Comparison of ENCODE assay signal across 1 cellular context in the genomic region with DNA sequence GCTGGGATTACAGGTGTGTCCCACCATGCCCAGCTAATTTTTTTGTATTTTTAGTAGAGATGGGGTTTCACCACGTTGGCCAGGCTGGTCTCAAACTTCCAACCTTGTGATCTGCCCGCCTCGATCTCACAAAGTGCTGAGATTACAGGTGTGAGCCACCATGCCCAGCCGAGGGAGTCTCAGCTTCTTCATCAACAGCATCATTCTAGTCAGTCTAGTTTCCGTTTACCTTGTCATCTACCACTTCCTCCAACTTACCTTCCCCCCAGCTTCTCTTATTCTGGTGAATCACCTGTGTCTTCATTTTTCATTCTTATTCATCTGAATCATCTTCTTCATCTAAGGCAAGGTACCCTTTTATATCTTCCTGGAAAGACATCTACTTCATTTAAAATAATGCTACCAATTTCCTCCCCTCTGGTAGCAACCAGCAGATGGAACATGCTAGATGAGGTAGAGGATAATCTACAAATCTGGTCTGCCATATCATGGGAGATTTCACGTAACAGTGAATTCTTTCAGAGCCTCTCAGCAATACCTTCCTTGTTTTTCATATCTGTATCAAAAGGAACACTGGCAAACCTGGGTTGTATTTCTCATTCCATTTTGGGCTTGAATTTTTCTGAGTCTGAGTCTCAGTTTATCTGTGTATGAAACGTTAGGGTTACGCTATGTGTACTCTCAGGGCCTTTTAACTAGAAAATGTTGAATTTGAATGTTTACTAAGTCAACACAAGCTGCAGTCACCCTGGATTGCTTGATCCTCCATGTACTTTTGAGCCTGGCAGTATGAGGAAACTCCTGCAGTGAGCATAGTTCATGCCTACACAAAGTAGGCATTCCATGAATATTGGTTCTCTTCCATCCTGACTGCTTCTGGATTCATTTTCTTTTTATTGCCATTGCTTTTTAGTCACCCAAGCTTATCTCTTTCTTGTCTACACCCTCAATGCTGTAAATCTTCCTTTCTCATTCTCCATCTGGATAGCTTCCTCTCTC.
A peak's percentile ranks its signal among the peaks of the same experiment; 100 is the strongest.
TF ChIP-seq lines count a peak whose summit lies in the region.

No MANE protein-coding gene starts in this region.

TF ChIP-seq in HepG2, 621 proteins besides CTCF, POLR2A, EP300 and RAD21 (continued from another document):
- TF ChIP-seq ETV5 (CRISPR knock-in tag; IDR thresholded peaks at IDR 0.05; ENCODE audit: borderline replicate concordance), result peak; percentile 77; the same call in 1 of the 2 replicates
- no peak for TF ChIP-seq GTF2F1 (IDR thresholded peaks at IDR 0.05; ENCODE audit: low read length)
- peak; percentile 52; the same call in 1 of the 2 replicates for TF ChIP-seq ZNF792 (CRISPR knock-in tag; IDR thresholded peaks at IDR 0.05)
- no peak for TF ChIP-seq CBFB (CRISPR knock-in tag; IDR thresholded peaks at IDR 0.05)
- TF ChIP-seq, protein P1, sequence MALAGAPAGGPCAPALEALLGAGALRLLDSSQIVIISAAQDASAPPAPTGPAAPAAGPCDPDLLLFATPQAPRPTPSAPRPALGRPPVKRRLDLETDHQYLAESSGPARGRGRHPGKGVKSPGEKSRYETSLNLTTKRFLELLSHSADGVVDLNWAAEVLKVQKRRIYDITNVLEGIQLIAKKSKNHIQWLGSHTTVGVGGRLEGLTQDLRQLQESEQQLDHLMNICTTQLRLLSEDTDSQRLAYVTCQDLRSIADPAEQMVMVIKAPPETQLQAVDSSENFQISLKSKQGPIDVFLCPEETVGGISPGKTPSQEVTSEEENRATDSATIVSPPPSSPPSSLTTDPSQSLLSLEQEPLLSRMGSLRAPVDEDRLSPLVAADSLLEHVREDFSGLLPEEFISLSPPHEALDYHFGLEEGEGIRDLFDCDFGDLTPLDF (CRISPR knock-in tag; IDR thresholded peaks at IDR 0.05), result no peak
- TF ChIP-seq ZNF33B (CRISPR knock-in tag; IDR thresholded peaks at IDR 0.05), result no peak
- TF ChIP-seq ZNF121 (CRISPR knock-in tag; IDR thresholded peaks at IDR 0.05), result 0 out of 2 replicates have a peak, but pooled peaks have one; percentile 12
- TF ChIP-seq POGZ (CRISPR knock-in tag; IDR thresholded peaks at IDR 0.05), result peak; percentile 83; the same call in 1 of the 2 replicates
- peak; percentile 69; the same call in 1 of the 2 replicates for TF ChIP-seq HOXA5 (CRISPR knock-in tag; IDR thresholded peaks at IDR 0.05)
- TF ChIP-seq GFI1 (CRISPR knock-in tag; IDR thresholded peaks at IDR 0.05; ENCODE audit: borderline replicate concordance), result peak; percentile 87
- TF ChIP-seq, protein P2, sequence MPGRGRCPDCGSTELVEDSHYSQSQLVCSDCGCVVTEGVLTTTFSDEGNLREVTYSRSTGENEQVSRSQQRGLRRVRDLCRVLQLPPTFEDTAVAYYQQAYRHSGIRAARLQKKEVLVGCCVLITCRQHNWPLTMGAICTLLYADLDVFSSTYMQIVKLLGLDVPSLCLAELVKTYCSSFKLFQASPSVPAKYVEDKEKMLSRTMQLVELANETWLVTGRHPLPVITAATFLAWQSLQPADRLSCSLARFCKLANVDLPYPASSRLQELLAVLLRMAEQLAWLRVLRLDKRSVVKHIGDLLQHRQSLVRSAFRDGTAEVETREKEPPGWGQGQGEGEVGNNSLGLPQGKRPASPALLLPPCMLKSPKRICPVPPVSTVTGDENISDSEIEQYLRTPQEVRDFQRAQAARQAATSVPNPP (CRISPR knock-in tag; IDR thresholded peaks at IDR 0.05), result 0 out of 2 replicates have a peak, but pooled peaks have one; percentile 40
- TF ChIP-seq ZNF136 (CRISPR knock-in tag; IDR thresholded peaks at IDR 0.05; ENCODE audit: low read depth), result no peak
- TF ChIP-seq PCBP2 (optimal IDR thresholded peaks at IDR 0.05; ENCODE audit: low read depth, low read length, poor library complexity, severe bottlenecking), result no peak
- no peak for TF ChIP-seq REXO4 (CRISPR knock-in tag; IDR thresholded peaks at IDR 0.05; ENCODE audit: borderline replicate concordance)
- no peak for TF ChIP-seq NFE2L1 (CRISPR knock-in tag; IDR thresholded peaks at IDR 0.05; ENCODE audit: borderline replicate concordance)
- TF ChIP-seq ZNF841 (CRISPR knock-in tag; IDR thresholded peaks at IDR 0.05; ENCODE audit: borderline replicate concordance), result no peak
- no peak for TF ChIP-seq ZNF343 (CRISPR knock-in tag; IDR thresholded peaks at IDR 0.05)
- TF ChIP-seq JUN (CRISPR knock-in tag; IDR thresholded peaks at IDR 0.05), result no peak; the same call in 1 of the 2 replicates
- no peak for TF ChIP-seq ZNF296 (CRISPR knock-in tag; conservative IDR thresholded peaks at IDR 0.05)
- peak; percentile 82 for TF ChIP-seq HMG20B (CRISPR knock-in tag; conservative IDR thresholded peaks at IDR 0.05)
- TF ChIP-seq ZBTB34 (CRISPR knock-in tag; IDR thresholded peaks at IDR 0.05), result peak; percentile 59; the same call in 1 of the 2 replicates
- TF ChIP-seq FUBP1 (CRISPR knock-in tag; IDR thresholded peaks at IDR 0.05; ENCODE audit: borderline replicate concordance), result no peak
- peak; percentile 96 for TF ChIP-seq TEAD3 (CRISPR knock-in tag; optimal IDR thresholded peaks at IDR 0.05; ENCODE audit: borderline replicate concordance)
- no peak for TF ChIP-seq SYNCRIP (IDR thresholded peaks at IDR 0.05; ENCODE audit: insufficient read depth, low read depth, low read length)
- TF ChIP-seq ZNF20 (CRISPR knock-in tag; IDR thresholded peaks at IDR 0.05), result no peak
- TF ChIP-seq ZNF496 (CRISPR knock-in tag; IDR thresholded peaks at IDR 0.05; ENCODE audit: insufficient replicate concordance), result no peak
- TF ChIP-seq, protein P3, sequence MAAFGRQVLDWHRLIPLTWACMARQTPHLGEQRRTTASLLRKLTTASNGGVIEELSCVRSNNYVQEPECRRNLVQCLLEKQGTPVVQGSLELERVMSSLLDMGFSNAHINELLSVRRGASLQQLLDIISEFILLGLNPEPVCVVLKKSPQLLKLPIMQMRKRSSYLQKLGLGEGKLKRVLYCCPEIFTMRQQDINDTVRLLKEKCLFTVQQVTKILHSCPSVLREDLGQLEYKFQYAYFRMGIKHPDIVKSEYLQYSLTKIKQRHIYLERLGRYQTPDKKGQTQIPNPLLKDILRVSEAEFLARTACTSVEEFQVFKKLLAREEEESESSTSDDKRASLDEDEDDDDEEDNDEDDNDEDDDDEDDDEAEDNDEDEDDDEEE (CRISPR knock-in tag; IDR thresholded peaks at IDR 0.05), result no peak
- TF ChIP-seq, protein P4, sequence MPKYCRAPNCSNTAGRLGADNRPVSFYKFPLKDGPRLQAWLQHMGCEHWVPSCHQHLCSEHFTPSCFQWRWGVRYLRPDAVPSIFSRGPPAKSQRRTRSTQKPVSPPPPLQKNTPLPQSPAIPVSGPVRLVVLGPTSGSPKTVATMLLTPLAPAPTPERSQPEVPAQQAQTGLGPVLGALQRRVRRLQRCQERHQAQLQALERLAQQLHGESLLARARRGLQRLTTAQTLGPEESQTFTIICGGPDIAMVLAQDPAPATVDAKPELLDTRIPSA (CRISPR knock-in tag; IDR thresholded peaks at IDR 0.05; ENCODE audit: borderline replicate concordance), result no peak
